8 cellular contexts compared by ENCODE assay signal in genomic region chr2:25672500-25673169, GRCh38. TPM values are rescaled to one million over a fixed set of nuclear protein-coding genes. Genes with fewer than 3 reads are reported as not detected.
A peak's percentile ranks its signal among the peaks of the same experiment; 100 is the strongest.
DNase-seq lines count a peak whose midpoint lies in the region; ATAC-seq and TF ChIP-seq lines count a peak whose summit lies in the region.

No MANE protein-coding gene starts in this region.

- H3K4me3 ChIP-seq in HUES48 (ENCODE audit: low read depth, low read length), result peak overlapping the region; percentile 86
- H3K4me3 ChIP-seq in SJSA1, result peak overlapping the region; percentile 87
- peak overlapping the region; percentile 93 for H3K4me3 ChIP-seq in left ventricle myocardium inferior
- H3K4me3 ChIP-seq in prostate gland, result peak overlapping the region; percentile 86 to 98
- peak overlapping the region; percentile 98 for H3K4me3 ChIP-seq in urinary bladder (ENCODE audit: low read depth, low read length)

- peak; percentile 10 for DNase-seq in DMS114 treated with DMSO at 0.1 percent for 48 hours (lab: John Stamatoyannopoulos, UW; ENCODE audit: unreplicated experiment)
- peak; percentile 16 to 47 for DNase-seq in SJSA1 (ENCODE audit: low read depth in 1 of 2, low spot score in 2 of 2)
- DNase-seq in left ventricle myocardium inferior, result peak; percentile 45
- peak; percentile 42 for DNase-seq in prostate gland (ENCODE audit: low spot score)

- peak overlapping the region; percentile 86 for H3K4me3 Mint-ChIP-seq in activated naive CD8-positive, alpha-beta T cell

- H3K9ac ChIP-seq in HUES48 (ENCODE audit: low read depth, low read length), result peak overlapping the region; percentile 85

- H3K4me1 ChIP-seq in HUES48 (ENCODE audit: control insufficient read depth, insufficient read depth, low read length) (peaks cover 31% of the 10 kb centered on the region), SJSA1 (replicated peaks) (peaks cover 15% of the 10 kb centered on the region), left ventricle myocardium inferior (peaks cover 28% of the 10 kb centered on the region), prostate gland (replicated peaks) (peaks cover 7% of the 10 kb centered on the region), urinary bladder (ENCODE audit: insufficient read depth) (no peaks in the 10 kb centered on the region)

- H3K27me3 ChIP-seq in HUES48 (ENCODE audit: control insufficient read depth, insufficient read depth, low read length) (peaks cover 25% of the 10 kb centered on the region), SJSA1 (replicated peaks) (peaks cover 25% of the 10 kb centered on the region), left ventricle myocardium inferior (ENCODE audit: low read depth) (no peaks in the 10 kb centered on the region), prostate gland (replicated peaks; ENCODE audit: insufficient read depth) (no peaks in the 10 kb centered on the region)

- WGBS in prostate gland, result 3% methylated on average over 30 of the region's 40 CpGs
- WGBS in urinary bladder, result 3% methylated on average over 40 of the region's 40 CpGs

- no peaks in the 10 kb centered on the region for H3K27me3 Mint-ChIP-seq in activated naive CD8-positive, alpha-beta T cell

- peak overlapping the region; percentile 76 for H3K27ac Mint-ChIP-seq in activated naive CD8-positive, alpha-beta T cell

- TF ChIP-seq POLR2A in prostate gland (IDR thresholded peaks at IDR 0.05), result no peak

- H3K9me3 ChIP-seq in HUES48 (ENCODE audit: control insufficient read depth, insufficient read depth, low read length) (no peaks in the 10 kb centered on the region), SJSA1 (replicated peaks) (peaks cover 8% of the 10 kb centered on the region), left ventricle myocardium inferior (replicated peaks) (no peaks in the 10 kb centered on the region), prostate gland (no peaks in the 10 kb centered on the region)

- peak; percentile 63 for ATAC-seq in GM21390 (IDR thresholded peaks at IDR 0.05; ENCODE audit: unreplicated experiment)

- intact Hi-C loops in left ventricle myocardium inferior (cut with micrococcal nuclease) (no loop called here), prostate gland (cut with DNase I) (loop anchor here (10.0 kb wide), 1 partner anchor 202 kb away; the partner anchor contains the start of gene ASXL2)

- H3K27ac ChIP-seq in HUES48 (ENCODE audit: low read depth, low read length), result peak overlapping the region; percentile 82
- H3K27ac ChIP-seq in SJSA1, result no peak overlapping the region
- peak overlapping the region; percentile 89 for H3K27ac ChIP-seq in left ventricle myocardium inferior (replicated peaks)
- peak overlapping the region; percentile 82 to 89 for H3K27ac ChIP-seq in prostate gland
- peak overlapping the region; percentile 95 for H3K27ac ChIP-seq in urinary bladder (ENCODE audit: low read depth)

- H3K36me3 ChIP-seq in HUES48 (ENCODE audit: control insufficient read depth, insufficient read depth, low read length), result no peaks in the 10 kb centered on the region
- H3K36me3 ChIP-seq in SJSA1, result peaks cover 2% of the 10 kb centered on the region; the same call in 1 of the 2 replicates
- H3K36me3 ChIP-seq in left ventricle myocardium inferior, result no peaks in the 10 kb centered on the region
- H3K36me3 ChIP-seq in prostate gland, result no peaks in the 10 kb centered on the region
- no peaks in the 10 kb centered on the region for H3K36me3 ChIP-seq in urinary bladder (ENCODE audit: insufficient read depth)

- TF ChIP-seq CTCF in left ventricle myocardium inferior (IDR thresholded peaks at IDR 0.05; ENCODE audit: borderline replicate concordance) (no peak), prostate gland (IDR thresholded peaks at IDR 0.05) (no peak)

- no peaks in the 10 kb centered on the region for H3K36me3 Mint-ChIP-seq in activated naive CD8-positive, alpha-beta T cell

- peaks cover 26% of the 10 kb centered on the region for H3K4me1 Mint-ChIP-seq in activated naive CD8-positive, alpha-beta T cell (ENCODE audit: low read depth)

- no peaks in the 10 kb centered on the region for H3K9me3 Mint-ChIP-seq in activated naive CD8-positive, alpha-beta T cell (ENCODE audit: low read depth)

RNA-seq across cellular contexts. Expression of gene DTNB, which starts 0.7 kb away (rescaled TPM):
- 1.0 and 2.6 TPM in 2 replicates for total RNA-seq in SJSA1 (2014; rRNA removed; shearing (Covaris generic))
- 4.5 TPM for total RNA-seq in left ventricle myocardium inferior
- total RNA-seq in prostate gland, result 10 to 100 TPM; 47.0 to 61.9 TPM
- total RNA-seq in urinary bladder, result 14.0 TPM
- 5.4 TPM for polyA plus RNA-seq in urinary bladder
